14 cellular contexts compared by ENCODE assay signal in the genomic region with DNA sequence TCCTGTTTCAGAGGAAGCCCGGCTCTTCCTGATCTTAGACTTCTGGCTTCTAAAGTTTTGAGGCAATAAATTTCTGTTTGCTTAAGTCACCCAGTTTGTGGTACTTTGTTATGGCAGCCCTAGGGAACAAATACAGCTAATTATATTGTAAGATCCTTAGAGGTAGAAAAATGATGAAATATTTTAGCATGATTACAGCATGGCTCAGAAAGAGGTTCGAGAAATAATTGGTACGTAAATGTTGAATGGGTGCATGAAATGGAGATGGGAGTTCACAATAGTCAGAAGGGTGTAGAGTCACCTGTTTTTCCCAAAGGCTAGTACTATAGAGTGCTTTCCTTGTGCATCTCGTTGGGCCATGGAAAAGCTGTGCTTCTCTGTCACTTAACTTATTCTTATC.
"Had no signal": no experiment of that assay in that cellular context is flagged by ENCODE, and none has a peak within 500 bp of the region (broad histone marks: within the 10 kb centered on the region; RNA-seq: fewer than 3 reads in every experiment).

No MANE protein-coding gene starts in this region.

- H3K27me3 ChIP-seq: brain microvascular endothelial cell, left lung had no signal

- DNase-seq: activated CD4-positive, alpha-beta T cell treated with anti-CD3 and anti-CD28 coated beads, Interleukin-2, amount 10 ng/mL, durations not matched to agents 24 days and 14 days; activated naive CD4-positive, alpha-beta T cell treated with anti-CD3 and anti-CD28 coated beads, Interleukin-2, amount 50 U/mL, for 16 hours; amygdala; brain microvascular endothelial cell; left lung; occipital lobe; right cardiac atrium; small intestine; trophoblast cell had no signal

- H3K27ac Mint-ChIP-seq: activated CD4-positive, alpha-beta T cell treated with anti-CD3 and anti-CD28 coated beads, Interleukin-2, amount 10 ng/mL, durations not matched to agents 24 days and 14 days; activated T-helper 1 cell treated with anti-CD3 and anti-CD28 coated beads, Interleukin-12 subunit alpha, Interleukin-12 subunit beta, Interleukin-2, Interleukin-4 antibody, amounts not matched to agents 30 ng/mL and 10 ng/mL and 1 ng/mL, durations not matched to agents 14 hours and 24 hours and 36 hours; progenitor cell of endocrine pancreas; T-helper 1 cell treated with Interleukin-12 subunit alpha and Interleukin-12 subunit beta and Interleukin-4 antibody, amounts not matched to agents 30 μg/mL and 1 μg/mL, for 36 hours had no signal

- H3K27ac ChIP-seq: brain microvascular endothelial cell, gastroesophageal sphincter, left lung had no signal

- H3K36me3 ChIP-seq: brain microvascular endothelial cell, gastroesophageal sphincter, left lung had no signal

- H3K9me3 ChIP-seq: gastroesophageal sphincter, left lung had no signal

- H3K4me3 Mint-ChIP-seq: activated CD4-positive, alpha-beta T cell treated with anti-CD3 and anti-CD28 coated beads, Interleukin-2, amount 10 ng/mL, durations not matched to agents 24 days and 14 days; activated T-helper 1 cell treated with anti-CD3 and anti-CD28 coated beads, Interleukin-12 subunit alpha, Interleukin-12 subunit beta, Interleukin-2, Interleukin-4 antibody, amounts not matched to agents 30 ng/mL and 10 ng/mL and 1 ng/mL, durations not matched to agents 14 hours and 24 hours and 36 hours; natural killer cell treated with Interleukin-12 subunit alpha and Interleukin-12 subunit beta and Interleukin-15 and Interleukin-18, amount 100 ng/mL, for 72 hours; T-helper 1 cell treated with Interleukin-12 subunit alpha and Interleukin-12 subunit beta and Interleukin-4 antibody, amounts not matched to agents 30 μg/mL and 1 μg/mL, for 36 hours had no signal

- ATAC-seq: gastroesophageal sphincter; left lung; natural killer cell treated with Interleukin-12 subunit alpha and Interleukin-12 subunit beta and Interleukin-15 and Interleukin-18, amount 100 ng/mL, for 72 hours; right cardiac atrium had no signal

- H3K4me1 ChIP-seq: gastroesophageal sphincter had no signal

- H3K27me3 Mint-ChIP-seq: activated CD4-positive, alpha-beta T cell treated with anti-CD3 and anti-CD28 coated beads, Interleukin-2, amount 10 ng/mL, durations not matched to agents 24 days and 14 days; natural killer cell treated with Interleukin-12 subunit alpha and Interleukin-12 subunit beta and Interleukin-15 and Interleukin-18, amount 100 ng/mL, for 72 hours had no signal

- H3K9me3 Mint-ChIP-seq: activated T-helper 1 cell treated with anti-CD3 and anti-CD28 coated beads, Interleukin-12 subunit alpha, Interleukin-12 subunit beta, Interleukin-2, Interleukin-4 antibody, amounts not matched to agents 30 ng/mL and 10 ng/mL and 1 ng/mL, durations not matched to agents 14 hours and 24 hours and 36 hours; T-helper 1 cell treated with Interleukin-12 subunit alpha and Interleukin-12 subunit beta and Interleukin-4 antibody, amounts not matched to agents 30 μg/mL and 1 μg/mL, for 36 hours had no signal

- H3K4me3 ChIP-seq: gastroesophageal sphincter, left lung had no signal
